In genomic region chr22:32487021-32487420, GRCh38 we compare ENCODE assay signal across 17 cellular contexts. TPM values are rescaled to one million over a fixed set of nuclear protein-coding genes. Genes with fewer than 3 reads are reported as not detected.
DNase-seq lines count a peak whose midpoint lies in the region; ATAC-seq and FAIRE-seq lines count a peak whose summit lies in the region.
"Had no signal": no experiment of that assay in that cellular context is flagged by ENCODE, and none has a peak within 500 bp of the region (broad histone marks: within the 10 kb centered on the region; RNA-seq: fewer than 3 reads in every experiment).

No MANE protein-coding gene starts in this region.

- peak; percentile 17 for FAIRE-seq in frontal cortex (lab: Jason Lieb, UNC)

- peak overlapping the region; percentile 77 for H3K27ac ChIP-seq in angular gyrus (ENCODE audit: low read depth, low read length)

- no peak for ATAC-seq in HG02938 (IDR thresholded peaks at IDR 0.05; ENCODE audit: unreplicated experiment)
- ATAC-seq: GM23338, PC-3 had no signal

- DNase-seq in RPMI7951 (ENCODE audit: low read depth) (peak; percentile 24), frontal cortex (ENCODE audit: low spot score in 2 of 2) (no peak), putamen (ENCODE audit: low spot score) (peak; percentile 65), DMS114 treated with DMSO at 0.1 percent for 48 hours (lab: John Stamatoyannopoulos, UW; ENCODE audit: unreplicated experiment) (no peak)
- DNase-seq in central memory CD4-positive, alpha-beta T cell: no peak
- DNase-seq: CD8-positive, alpha-beta memory T cell; DMS 273 treated with DMSO at 0.1 percent for 48 hours; MV-4-11; NCI-H1436 treated with DMSO at 0.1 percent for 48 hours; NCI-H2081 treated with DMSO at 0.1 percent for 48 hours; NCI-H2227 treated with DMSO at 0.1 percent for 48 hours; NCI-H526; PC-3 had no signal

RNA-seq across cellular contexts. Expression of gene FBXO7, which starts 12.4 kb away (rescaled TPM):
- 104 and 136 TPM in 2 replicates for total RNA-seq in RPMI7951 (2014; rRNA removed; shearing (Covaris generic))
- total RNA-seq in frontal cortex: 47.3 TPM

RNA-seq across cellular contexts. Expression of gene BPIFC, which starts 22.8 kb away (rescaled TPM):
- not detected in 2 replicates for total RNA-seq in RPMI7951 (2014; rRNA removed; shearing (Covaris generic))
- total RNA-seq in frontal cortex: not detected
- total RNA-seq: CD8-positive, alpha-beta memory T cell; GM23338; HT-29; PC-3 had no signal

Comparison
In these comparisons a context has a peak if more than half of its experiments do, and no peak if none do; other contexts are left out.
1. DNase-seq: peak in RPMI7951 (single experiment) and putamen (single experiment); none in frontal cortex (0 of 2), central memory CD4-positive, alpha-beta T cell (single experiment) and DMS114 treated with DMSO at 0.1 percent for 48 hours (single experiment).